In genomic region chr5:88888799-88889164, GRCh38 we compare ENCODE assay signal across 9 cellular contexts. TPM values are rescaled to one million over a fixed set of nuclear protein-coding genes. Genes with fewer than 3 reads are reported as not detected.
DNase-seq lines count a peak whose midpoint lies in the region; ATAC-seq and TF ChIP-seq lines count a peak whose summit lies in the region.
"Had no signal": no experiment of that assay in that cellular context is flagged by ENCODE, and none has a peak within 500 bp of the region (broad histone marks: within the 10 kb centered on the region; RNA-seq: fewer than 3 reads in every experiment).

No MANE protein-coding gene starts in this region.

- peaks cover 14 to 33% of the 10 kb centered on the region in 2 donors for H3K4me1 Mint-ChIP-seq in stimulated activated naive B cell treated with anti-CD40 and anti-IgM and Interleukin-4, amounts not matched to agents 10 μg/mL and 1 μg/mL and 100 μg/mL, for 72 hours
- peaks cover 2 to 40% (median 11%) of the 10 kb centered on the region in 4 donors for H3K4me1 Mint-ChIP-seq in naive thymus-derived CD8-positive, alpha-beta T cell

- H3K9me3 Mint-ChIP-seq in stimulated activated naive B cell treated with anti-CD40 and anti-IgM and Interleukin-4, amounts not matched to agents 10 μg/mL and 1 μg/mL and 100 μg/mL, for 72 hours = peaks cover 0 to 1% of the 10 kb centered on the region in 2 donors
- H3K9me3 Mint-ChIP-seq in naive thymus-derived CD8-positive, alpha-beta T cell = no peaks in the 10 kb centered on the region
- H3K9me3 Mint-ChIP-seq: activated naive CD4-positive, alpha-beta T cell treated with anti-CD3 and anti-CD28 coated beads, Interleukin-2, amount 50 U/mL, for 24 hours had no signal

- peak; percentile 1 for ATAC-seq in GM21447 (IDR thresholded peaks at IDR 0.05; ENCODE audit: unreplicated experiment)
- ATAC-seq in stimulated activated naive B cell treated with anti-CD40 and anti-IgM and Interleukin-4, amounts not matched to agents 10 μg/mL and 1 μg/mL and 100 μg/mL, for 72 hours (replicated peaks) = peak; percentile 3 to 7
- ATAC-seq in HG02840 (IDR thresholded peaks at IDR 0.05; ENCODE audit: low FRiP score, unreplicated experiment) = no peak
- no peak for ATAC-seq in naive thymus-derived CD8-positive, alpha-beta T cell

- no peaks in the 10 kb centered on the region for H3K36me3 ChIP-seq in Peyer's patch
- no peaks in the 10 kb centered on the region for H3K36me3 ChIP-seq in iPS-18a (ENCODE audit: control insufficient read depth, low read depth, low read length)

- H3K27ac Mint-ChIP-seq in stimulated activated naive B cell treated with anti-CD40 and anti-IgM and Interleukin-4, amounts not matched to agents 10 μg/mL and 1 μg/mL and 100 μg/mL, for 72 hours = peak overlapping the region; percentile 99
- no peak overlapping the region for H3K27ac Mint-ChIP-seq in naive thymus-derived CD8-positive, alpha-beta T cell
- H3K27ac Mint-ChIP-seq: activated naive CD4-positive, alpha-beta T cell treated with anti-CD3 and anti-CD28 coated beads, Interleukin-2, amount 50 U/mL, for 24 hours had no signal

- no peak for TF ChIP-seq CTCF in Peyer's patch (IDR thresholded peaks at IDR 0.05)

- H3K9ac ChIP-seq in iPS-18a (ENCODE audit: low read length) = peak overlapping the region; percentile 60

- H3K27ac ChIP-seq in Peyer's patch (peak overlapping the region; percentile 76 to 89 (median 79)), iPS-18a (ENCODE audit: low read length) (no peak overlapping the region)

- H3K4me3 ChIP-seq in Peyer's patch (peak overlapping the region; percentile 46 to 60 (median 50)), iPS-18a (ENCODE audit: low read length) (peak overlapping the region; percentile 79)

- no peaks in the 10 kb centered on the region for H3K9me3 ChIP-seq in Peyer's patch
- no peaks in the 10 kb centered on the region for H3K9me3 ChIP-seq in iPS-18a (ENCODE audit: control insufficient read depth, low read depth, low read length)

- peaks cover 2 to 14% of the 10 kb centered on the region in 2 donors for H3K36me3 Mint-ChIP-seq in stimulated activated naive B cell treated with anti-CD40 and anti-IgM and Interleukin-4, amounts not matched to agents 10 μg/mL and 1 μg/mL and 100 μg/mL, for 72 hours
- H3K36me3 Mint-ChIP-seq in naive thymus-derived CD8-positive, alpha-beta T cell = no peaks in the 10 kb centered on the region
- H3K36me3 Mint-ChIP-seq: activated naive CD4-positive, alpha-beta T cell treated with anti-CD3 and anti-CD28 coated beads, Interleukin-2, amount 50 U/mL, for 24 hours had no signal

- no peaks in the 10 kb centered on the region for H3K4me1 ChIP-seq in Peyer's patch
- peaks cover 3% of the 10 kb centered on the region for H3K4me1 ChIP-seq in iPS-18a (ENCODE audit: control insufficient read depth, low read depth, low read length)

- peak overlapping the region; percentile 92 to 98 for H3K4me3 Mint-ChIP-seq in stimulated activated naive B cell treated with anti-CD40 and anti-IgM and Interleukin-4, amounts not matched to agents 10 μg/mL and 1 μg/mL and 100 μg/mL, for 72 hours
- peak overlapping the region in 2 of 10 donors; percentile 4 to 85 for H3K4me3 Mint-ChIP-seq in naive thymus-derived CD8-positive, alpha-beta T cell
- H3K4me3 Mint-ChIP-seq: activated naive CD4-positive, alpha-beta T cell treated with anti-CD3 and anti-CD28 coated beads, Interleukin-2, amount 50 U/mL, for 24 hours had no signal

- DNase-seq in Peyer's patch (no peak), occipital lobe (lab: John Stamatoyannopoulos, UW) (no peak)
- no peak for DNase-seq in stimulated activated naive B cell treated with anti-CD40 and anti-IgM and Interleukin-4, amounts not matched to agents 10 μg/mL and 1 μg/mL and 100 μg/mL, for 72 hours
- no peak for DNase-seq in naive thymus-derived CD8-positive, alpha-beta T cell
- no peak for DNase-seq in activated CD4-positive, alpha-beta T cell treated with anti-CD3 and anti-CD28 coated beads for 1 hour

- POLR2A ChIA-PET in naive thymus-derived CD8-positive, alpha-beta T cell (lab: Charles Lee) = no interaction called here

- no peak for TF ChIP-seq POLR2A in Peyer's patch (IDR thresholded peaks at IDR 0.05)

- H3K27me3 Mint-ChIP-seq in stimulated activated naive B cell treated with anti-CD40 and anti-IgM and Interleukin-4, amounts not matched to agents 10 μg/mL and 1 μg/mL and 100 μg/mL, for 72 hours = no peaks in the 10 kb centered on the region
- H3K27me3 Mint-ChIP-seq in naive thymus-derived CD8-positive, alpha-beta T cell = peaks cover 25 to 64% (median 37%) of the 10 kb centered on the region in 5 donors

- H3K27me3 ChIP-seq in Peyer's patch (no peaks in the 10 kb centered on the region), iPS-18a (ENCODE audit: control insufficient read depth, insufficient read depth, low read length) (peaks cover 65% of the 10 kb centered on the region)

RNA-seq across cellular contexts. Expression of gene MEF2C, which starts 5.8 kb away (rescaled TPM):
- 100 to 1,000 TPM in 1 of 4 donors, 10 to 100 TPM in 2, 1 to 10 TPM in 1; 5.4 to 137 (median 14.4) TPM for total RNA-seq in Peyer's patch
- 2,088 TPM for total RNA-seq in occipital lobe
- 10 to 100 TPM in 1 of 2 experiments, 1 to 10 TPM in 1; 8.9 to 10.8 TPM for total RNA-seq in naive thymus-derived CD8-positive, alpha-beta T cell
- under 1 TPM; 0.14 to 0.48 (median 0.46) TPM for polyA plus RNA-seq in naive thymus-derived CD8-positive, alpha-beta T cell

Comparison
In these comparisons a context has a peak if more than half of its experiments do, and no peak if none do; other contexts are left out.
1. ATAC-seq: peak in GM21447 (single experiment) and stimulated activated naive B cell treated with anti-CD40 and anti-IgM and Interleukin-4, amounts not matched to agents 10 μg/mL and 1 μg/mL and 100 μg/mL, for 72 hours (2 of 2); none in HG02840 (single experiment) and naive thymus-derived CD8-positive, alpha-beta T cell (0 of 2).
2. RNA of gene MEF2C, which starts 5.8 kb away (total RNA-seq): 2,088 TPM in occipital lobe (single experiment); 5.4 to 137 TPM in Peyer's patch and 8.9 to 10.8 TPM in naive thymus-derived CD8-positive, alpha-beta T cell; every median in the first group is over 10 times any median in the second.